11 cellular contexts compared by ENCODE assay signal in genomic region chr2:217912030-217913024, GRCh38.
DNase-seq lines count a peak whose midpoint lies in the region; ATAC-seq, FAIRE-seq and TF ChIP-seq lines count a peak whose summit lies in the region.
"Had no signal": no experiment of that assay in that cellular context is flagged by ENCODE, and none has a peak within 500 bp of the region (broad histone marks: within the 10 kb centered on the region; RNA-seq: fewer than 3 reads in every experiment).

No MANE protein-coding gene starts in this region.

- FAIRE-seq in RCC 7860 (lab: Jason Lieb, UNC), result no peak

- H3K4me1 ChIP-seq in Peyer's patch (peaks cover 0 to 71% (median 0%) of the 10 kb centered on the region in 4 donors), muscle layer of duodenum (ENCODE audit: control insufficient read depth in 1 of 2, insufficient read depth in 2 of 2, low read length in 2 of 2) (peaks cover 31 to 98% of the 10 kb centered on the region in 2 donors), thoracic aorta (ENCODE audit: control insufficient read depth in 1 of 2, low read depth in 2 of 2) (peaks cover 83 to 98% of the 10 kb centered on the region in 2 donors)

- TF ChIP-seq CTCF in Peyer's patch (IDR thresholded peaks at IDR 0.05), result no peak
- TF ChIP-seq CTCF in thoracic aorta (IDR thresholded peaks at IDR 0.05), result no peak

- H3K27ac ChIP-seq in Peyer's patch, result peak overlapping the region in 3 of 4 donors; percentile 17 to 92 (median 61)
- peak overlapping the region; percentile 59 for H3K27ac ChIP-seq in muscle layer of duodenum (ENCODE audit: low read length)
- H3K27ac ChIP-seq in thoracic aorta, result peak overlapping the region; percentile 99 to 100

- H3K36me3 ChIP-seq in Peyer's patch, result no peaks in the 10 kb centered on the region
- peaks cover 15 to 16% of the 10 kb centered on the region in 2 donors for H3K36me3 ChIP-seq in muscle layer of duodenum (ENCODE audit: control insufficient read depth in 1 of 2, insufficient read depth in 2 of 2, low read length in 2 of 2)
- peaks cover 32% of the 10 kb centered on the region for H3K36me3 ChIP-seq in thoracic aorta

- H3K27me3 ChIP-seq in Peyer's patch (no peaks in the 10 kb centered on the region), muscle layer of duodenum (ENCODE audit: low read depth, low read length) (no peaks in the 10 kb centered on the region), thoracic aorta (replicated peaks; ENCODE audit: insufficient read depth) (no peaks in the 10 kb centered on the region)

- H3K9me3 ChIP-seq in Peyer's patch, result no peaks in the 10 kb centered on the region
- no peaks in the 10 kb centered on the region for H3K9me3 ChIP-seq in muscle layer of duodenum (ENCODE audit: control insufficient read depth in 1 of 2, low read length in 2 of 2)
- no peaks in the 10 kb centered on the region for H3K9me3 ChIP-seq in thoracic aorta

- no peak overlapping the region for H3K27ac Mint-ChIP-seq in immature natural killer cell

- no peaks in the 10 kb centered on the region for H3K36me3 Mint-ChIP-seq in immature natural killer cell

- intact Hi-C loops in Right ventricle myocardium superior (cut with DNase I), result no loop called here

- H3K4me3 ChIP-seq in Peyer's patch (no peak overlapping the region), muscle layer of duodenum (ENCODE audit: low read depth in 1 of 2, low read length in 2 of 2) (peak overlapping the region; percentile 7 to 16), thoracic aorta (peak overlapping the region; percentile 50)

- no peaks in the 10 kb centered on the region for H3K9me3 Mint-ChIP-seq in immature natural killer cell

- H3K27me3 Mint-ChIP-seq in immature natural killer cell (ENCODE audit: low read depth in 3 of 3), result peaks cover 1 to 8% (median 6%) of the 10 kb centered on the region in 3 donors

- H3K4me1 Mint-ChIP-seq in immature natural killer cell, result no peaks in the 10 kb centered on the region

- no peak overlapping the region for H3K4me3 Mint-ChIP-seq in immature natural killer cell

- no peak for TF ChIP-seq POLR2A in Peyer's patch (IDR thresholded peaks at IDR 0.05)

- ATAC-seq in Right ventricle myocardium superior (ENCODE audit: poor library complexity), result peak; percentile 28
- ATAC-seq in thoracic aorta (ENCODE audit: insufficient number of reproducible peaks, low FRiP score, low read depth), result no peak
- no peak for ATAC-seq in HG03108 (IDR thresholded peaks at IDR 0.05; ENCODE audit: unreplicated experiment)

- no peak for DNase-seq in Peyer's patch
- peak; percentile 60 for DNase-seq in Right ventricle myocardium superior
- no peak for DNase-seq in thoracic aorta (ENCODE audit: low spot score)
- no peak for DNase-seq in immature natural killer cell
- DNase-seq in RCC 7860 (ENCODE audit: low spot score), result no peak
- no peak for DNase-seq in NCI-H82 (lab: John Stamatoyannopoulos, UW)
- DNase-seq: activated CD4-positive, CD25-positive, alpha-beta regulatory T cell treated with anti-CD3 and anti-CD28 coated beads, Interleukin-2, amount 50 U/mL, for 72 hours; kidney glomerular epithelial cell; retina had no signal

Comparison
In these comparisons a context has a peak if more than half of its experiments do, and no peak if none do; other contexts are left out.
1. H3K4me3 ChIP-seq: peak in muscle layer of duodenum (2 of 2) and thoracic aorta (single experiment); none in Peyer's patch (0 of 4).
2. Peak in every context shown above with its lines, with median percentiles within 50 percentile points of each other: H3K27ac ChIP-seq.